In the genomic region with DNA sequence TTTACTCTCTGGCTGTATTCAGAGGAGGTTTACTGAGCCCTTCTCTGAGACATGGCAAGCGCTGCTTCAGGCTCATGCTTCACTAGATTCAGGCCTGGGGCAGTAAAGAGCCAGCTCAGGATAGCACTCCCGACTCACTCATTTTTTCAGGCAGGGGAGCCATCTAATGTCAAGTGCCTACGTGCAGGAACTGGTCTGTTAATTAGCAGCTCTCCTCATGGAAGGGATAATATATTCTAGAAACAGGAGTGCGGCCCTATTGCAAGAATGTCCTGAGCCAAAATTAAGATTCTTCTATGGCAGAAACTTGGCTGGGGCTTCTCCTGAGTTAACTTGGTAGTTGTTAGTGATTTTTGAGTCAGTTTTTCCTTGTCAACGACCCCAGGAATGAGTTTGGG, we compare ENCODE assay signal across 1 cellular context.
TF ChIP-seq lines count a peak whose summit lies in the region.

No MANE protein-coding gene starts in this region.

TF ChIP-seq in WTC11, 78 proteins besides CTCF, POLR2A, EP300 and RAD21:
- TF ChIP-seq, protein P1, sequence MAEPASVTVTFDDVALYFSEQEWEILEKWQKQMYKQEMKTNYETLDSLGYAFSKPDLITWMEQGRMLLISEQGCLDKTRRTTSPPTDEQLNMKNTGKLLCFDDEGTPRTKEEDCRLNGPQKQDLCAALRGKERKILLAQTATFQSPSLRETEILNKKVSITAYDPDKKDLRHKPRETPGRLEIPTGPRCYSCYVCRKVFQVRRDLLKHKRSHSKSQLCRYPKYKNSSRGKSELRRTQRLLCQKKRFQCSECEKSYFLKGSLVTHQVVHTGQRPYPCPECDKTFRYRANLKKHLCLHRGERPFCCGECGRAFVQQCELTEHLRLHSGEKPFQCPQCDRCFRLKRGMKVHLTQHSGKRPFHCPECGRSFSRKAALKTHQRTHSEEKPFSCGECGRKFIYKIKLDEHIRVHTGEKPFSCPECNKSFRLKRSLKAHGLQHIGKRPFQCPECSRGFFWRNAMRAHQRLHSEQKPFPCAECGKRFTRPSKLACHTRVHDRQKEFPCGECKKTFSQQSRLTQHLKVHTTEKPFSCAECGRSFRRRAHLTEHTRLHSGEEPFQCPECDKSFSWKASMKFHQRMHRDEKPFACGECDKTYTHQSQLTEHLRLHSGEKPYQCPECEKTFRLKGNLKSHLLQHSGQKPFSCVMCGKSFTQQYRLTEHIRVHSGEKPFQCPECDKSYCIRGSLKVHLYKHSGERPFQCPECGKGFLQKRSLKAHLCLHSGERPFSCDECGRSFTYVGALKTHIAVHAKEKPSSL (CRISPR knock-in tag; conservative IDR thresholded peaks at IDR 0.05) = no peak
- TF ChIP-seq, protein P2, sequence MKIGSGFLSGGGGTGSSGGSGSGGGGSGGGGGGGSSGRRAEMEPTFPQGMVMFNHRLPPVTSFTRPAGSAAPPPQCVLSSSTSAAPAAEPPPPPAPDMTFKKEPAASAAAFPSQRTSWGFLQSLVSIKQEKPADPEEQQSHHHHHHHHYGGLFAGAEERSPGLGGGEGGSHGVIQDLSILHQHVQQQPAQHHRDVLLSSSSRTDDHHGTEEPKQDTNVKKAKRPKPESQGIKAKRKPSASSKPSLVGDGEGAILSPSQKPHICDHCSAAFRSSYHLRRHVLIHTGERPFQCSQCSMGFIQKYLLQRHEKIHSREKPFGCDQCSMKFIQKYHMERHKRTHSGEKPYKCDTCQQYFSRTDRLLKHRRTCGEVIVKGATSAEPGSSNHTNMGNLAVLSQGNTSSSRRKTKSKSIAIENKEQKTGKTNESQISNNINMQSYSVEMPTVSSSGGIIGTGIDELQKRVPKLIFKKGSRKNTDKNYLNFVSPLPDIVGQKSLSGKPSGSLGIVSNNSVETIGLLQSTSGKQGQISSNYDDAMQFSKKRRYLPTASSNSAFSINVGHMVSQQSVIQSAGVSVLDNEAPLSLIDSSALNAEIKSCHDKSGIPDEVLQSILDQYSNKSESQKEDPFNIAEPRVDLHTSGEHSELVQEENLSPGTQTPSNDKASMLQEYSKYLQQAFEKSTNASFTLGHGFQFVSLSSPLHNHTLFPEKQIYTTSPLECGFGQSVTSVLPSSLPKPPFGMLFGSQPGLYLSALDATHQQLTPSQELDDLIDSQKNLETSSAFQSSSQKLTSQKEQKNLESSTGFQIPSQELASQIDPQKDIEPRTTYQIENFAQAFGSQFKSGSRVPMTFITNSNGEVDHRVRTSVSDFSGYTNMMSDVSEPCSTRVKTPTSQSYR (CRISPR knock-in tag; IDR thresholded peaks at IDR 0.05) = no peak
